8 cellular contexts compared by ENCODE assay signal in genomic region chrX:66030505-66031317, GRCh38. TPM values are rescaled to one million over a fixed set of nuclear protein-coding genes. Genes with fewer than 3 reads are reported as not detected.
DNase-seq lines count a peak whose midpoint lies in the region; FAIRE-seq and TF ChIP-seq lines count a peak whose summit lies in the region.

No MANE protein-coding gene starts in this region.

- POLR2A ChIA-PET in HEK293T (lab: Yijun Ruan, JAX): no interaction called here

- H3K27ac ChIP-seq in Peyer's patch (no peak overlapping the region), fibroblast of lung (ENCODE audit: insufficient read depth, low read length) (no peak overlapping the region)

- H3K4me2 ChIP-seq in fibroblast of lung (ENCODE audit: extremely low read depth, insufficient read depth, low read length): no peak overlapping the region

- no peaks in the 10 kb centered on the region for H3K4me1 ChIP-seq in Peyer's patch
- no peaks in the 10 kb centered on the region for H3K4me1 ChIP-seq in fibroblast of lung (ENCODE audit: control insufficient read depth, extremely low read depth, insufficient read depth, low read length)

- no peaks in the 10 kb centered on the region for H3K27me3 ChIP-seq in Peyer's patch
- H3K27me3 ChIP-seq in fibroblast of lung (ENCODE audit: control insufficient read depth, insufficient read depth, low read length): no peaks in the 10 kb centered on the region

- CTCF ChIA-PET in HEK293T (lab: Yijun Ruan, JAX): interaction anchor here (0.6 kb wide), 1 partner anchor 166 kb away, joined by 3 read pairs; no protein-coding TSS in a partner anchor

- H3K9ac ChIP-seq in fibroblast of lung (ENCODE audit: insufficient read depth, low read length): no peak overlapping the region

- H3K4me3 ChIP-seq in Peyer's patch (no peak overlapping the region), fibroblast of lung (replicated peaks in 1 of 4; ENCODE audit: control extremely low read depth in 1 of 4, insufficient read depth in 1 of 4, low read depth in 3 of 4, low read length in 4 of 4) (no peak overlapping the region)

- no peaks in the 10 kb centered on the region for H3K79me2 ChIP-seq in fibroblast of lung (ENCODE audit: control insufficient read depth, insufficient read depth, low read length)

- TF ChIP-seq CTCF in Peyer's patch (IDR thresholded peaks at IDR 0.05): peak; percentile 15 to 69 (median 42)
- peak; percentile 34 to 37 for TF ChIP-seq CTCF in fibroblast of lung (conservative IDR thresholded peaks at IDR 0.05 in 1 of 2, IDR thresholded peaks at IDR 0.05 in 1 of 2; ENCODE audit: low read depth in 1 of 2, low read length in 2 of 2)

- H4K20me1 ChIP-seq in fibroblast of lung (ENCODE audit: control insufficient read depth, extremely low read depth, insufficient read depth, low read length): no peaks in the 10 kb centered on the region

- no peak overlapping the region for H2AFZ ChIP-seq in fibroblast of lung (ENCODE audit: low read length)

- H3K9me3 ChIP-seq in Peyer's patch (no peaks in the 10 kb centered on the region), fibroblast of lung (ENCODE audit: control insufficient read depth, insufficient read depth, low read depth, low read length) (no peaks in the 10 kb centered on the region)

- H3K36me3 ChIP-seq in Peyer's patch: no peaks in the 10 kb centered on the region
- H3K36me3 ChIP-seq in fibroblast of lung (ENCODE audit: control insufficient read depth, insufficient read depth, low read length): no peaks in the 10 kb centered on the region

- TF ChIP-seq POLR2A in Peyer's patch (IDR thresholded peaks at IDR 0.05): no peak

- FAIRE-seq in frontal cortex (lab: Jason Lieb, UNC): no peak

- peak; percentile 9 for DNase-seq in activated T-cell treated with anti-CD3 and anti-CD28 coated beads for 4 hours
- DNase-seq in activated T-cell treated with anti-CD3 and anti-CD28 coated beads, Interleukin-2, amount 50 U/mL, for 1 hour: no peak
- peak; percentile 16 for DNase-seq in HEK293T (ENCODE audit: extremely low spot score)
- peak in 1 of 3 donors; percentile 74 for DNase-seq in Peyer's patch
- no peak for DNase-seq in fibroblast of lung (ENCODE audit: low read depth in 2 of 2)
- peak; percentile 34 for DNase-seq in stimulated activated CD4-positive, alpha-beta T cell treated with anti-CD3 and anti-CD28 coated beads, Interleukin-4, amount 100 ng/mL, for 24 hours
- DNase-seq in NCI-H1092 (lab: John Stamatoyannopoulos, UW): no peak
- no peak for DNase-seq in frontal cortex (ENCODE audit: low spot score in 2 of 2)

TF ChIP-seq in HEK293T, 16 proteins besides CTCF, POLR2A, EP300 and RAD21:
- no peak for TF ChIP-seq ZNF384 (IDR thresholded peaks at IDR 0.05)
- TF ChIP-seq PKNOX1 (IDR thresholded peaks at IDR 0.05): no peak
- TF ChIP-seq LEF1 (IDR thresholded peaks at IDR 0.05; ENCODE audit: borderline replicate concordance): no peak
- no peak for TF ChIP-seq BHLHE40 (IDR thresholded peaks at IDR 0.05; ENCODE audit: borderline replicate concordance)

RNA-seq across cellular contexts. Expression of gene VSIG4, which starts 9.2 kb away (rescaled TPM):
- 10 to 100 TPM; 15.1 to 51.1 (median 31.3) TPM for total RNA-seq in Peyer's patch
- not detected in 2 replicates for total RNA-seq in fibroblast of lung
- not detected in 2 replicates for polyA plus RNA-seq in fibroblast of lung
- polyA plus RNA-seq in fibroblast of lung (2012): not detected in 2 replicates
- polyA minus RNA-seq in fibroblast of lung (ENCODE audit: low replicate concordance): not detected in 2 replicates
- 15.1 TPM for total RNA-seq in frontal cortex

Comparison
In these comparisons a context has a peak if more than half of its experiments do, and no peak if none do; other contexts are left out.
1. DNase-seq: peak in activated T-cell treated with anti-CD3 and anti-CD28 coated beads for 4 hours (single experiment), HEK293T (single experiment) and stimulated activated CD4-positive, alpha-beta T cell treated with anti-CD3 and anti-CD28 coated beads, Interleukin-4, amount 100 ng/mL, for 24 hours (single experiment); none in activated T-cell treated with anti-CD3 and anti-CD28 coated beads, Interleukin-2, amount 50 U/mL, for 1 hour (single experiment), fibroblast of lung (0 of 2), NCI-H1092 (single experiment) and frontal cortex (0 of 2).
2. RNA of gene VSIG4, which starts 9.2 kb away (total RNA-seq): 15.1 to 51.1 TPM in Peyer's patch and 15.1 TPM in frontal cortex (single experiment); not detected in fibroblast of lung; every median in the first group is over 10 times any median in the second.